In genomic region chr15:45586990-45587860, GRCh38 we compare ENCODE assay signal across 8 cellular contexts. TPM values are rescaled to one million over a fixed set of nuclear protein-coding genes. Genes with fewer than 3 reads are reported as not detected.
DNase-seq lines count a peak whose midpoint lies in the region; ATAC-seq and TF ChIP-seq lines count a peak whose summit lies in the region.

A gene with protein sequence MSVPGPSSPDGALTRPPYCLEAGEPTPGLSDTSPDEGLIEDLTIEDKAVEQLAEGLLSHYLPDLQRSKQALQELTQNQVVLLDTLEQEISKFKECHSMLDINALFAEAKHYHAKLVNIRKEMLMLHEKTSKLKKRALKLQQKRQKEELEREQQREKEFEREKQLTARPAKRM (plus strand): TSS chr15:45587379. CDS start chr15:45587444, 65 bp downstream.

- peak; percentile 48 for TF ChIP-seq POLR2A in testis (IDR thresholded peaks at IDR 0.05)

- H3K4me3 ChIP-seq in testis: peak within 1 kb of the TSS; percentile 96 to 99

- no peaks in the 10 kb centered on the region for H3K36me3 ChIP-seq in testis (ENCODE audit: low read depth, missing control alignments)

- peak; percentile 61 for DNase-seq in GM04503 (ENCODE audit: low read depth)
- DNase-seq in HEK293T (ENCODE audit: extremely low spot score): peak; percentile 67
- DNase-seq in MV-4-11 (lab: John Stamatoyannopoulos, UW): peak; percentile 89
- DNase-seq in activated naive CD4-positive, alpha-beta T cell treated with anti-CD3 and anti-CD28 coated beads, Interleukin-2, amount 50 U/mL, for 72 hours (ENCODE audit: low spot score in 2 of 2): peak; percentile 82 to 87
- DNase-seq in glomerular visceral epithelial cell (ENCODE audit: extremely low spot score): peak; percentile 88
- DNase-seq in omental fat pad (ENCODE audit: low spot score): peak; percentile 67
- DNase-seq in testis: peak; percentile 93

- POLR2A ChIA-PET in HEK293T (lab: Yijun Ruan, JAX): interaction anchor here (0.7 to 2.1 kb wide), 20 partner anchors 9 to 386 kb away, joined by 3 to 13 read pairs (median 3); a partner anchor contains a TSS

- peak within 1 kb of the TSS; percentile 100 for H3K27ac ChIP-seq in testis

- WGBS in testis, 2 donors: 0% methylated on average over 53 to 68 of the region's 68 CpGs

- intact Hi-C loops in testis (cut with DNase I; ENCODE audit: low total_unique reads): no loop called here

- CTCF ChIA-PET in HEK293T (lab: Yijun Ruan, JAX): interaction anchor here (1.0 to 1.1 kb wide), 2 partner anchors 13 to 24 kb away, joined by 4 read pairs; no protein-coding TSS in a partner anchor

- ATAC-seq in SK-N-SH treated with all-trans-retinoic acid at 6 μM for 48 hours: peak; percentile 87
- ATAC-seq in activated naive CD4-positive, alpha-beta T cell treated with anti-CD3 and anti-CD28 coated beads, Interleukin-2, amount 50 U/mL, for 72 hours: peak; percentile 88
- peak; percentile 85 for ATAC-seq in omental fat pad (ENCODE audit: low FRiP score)

- peaks cover 14 to 21% of the 10 kb centered on the region in 2 donors for H3K36me3 Mint-ChIP-seq in activated naive CD4-positive, alpha-beta T cell treated with anti-CD3 and anti-CD28 coated beads, Interleukin-2, amount 50 U/mL, for 72 hours

- no peaks in the 10 kb centered on the region for H3K9me3 Mint-ChIP-seq in activated naive CD4-positive, alpha-beta T cell treated with anti-CD3 and anti-CD28 coated beads, Interleukin-2, amount 50 U/mL, for 72 hours

- H3K27me3 ChIP-seq in testis: no peaks in the 10 kb centered on the region

- no peaks in the 10 kb centered on the region for H3K9me3 ChIP-seq in testis

- H3K27ac Mint-ChIP-seq in activated naive CD4-positive, alpha-beta T cell treated with anti-CD3 and anti-CD28 coated beads, Interleukin-2, amount 50 U/mL, for 72 hours: peak within 1 kb of the TSS; percentile 100

- peaks cover 27% of the 10 kb centered on the region for H3K4me1 ChIP-seq in testis

- TF ChIP-seq CTCF in omental fat pad (IDR thresholded peaks at IDR 0.05) (no peak), testis (IDR thresholded peaks at IDR 0.05) (peak in 1 of 3 experiments; percentile 10)

TF ChIP-seq in HEK293T, 16 proteins besides CTCF, POLR2A, EP300 and RAD21:
- TF ChIP-seq L3MBTL2 (conservative IDR thresholded peaks at IDR 0.05) (peak; percentile 94), ZNF384 (IDR thresholded peaks at IDR 0.05) (no peak), ELF4 (IDR thresholded peaks at IDR 0.05) (peak; percentile 59)

TF ChIP-seq in SK-N-SH treated with all-trans-retinoic acid at 6 μM for 48 hours, 23 proteins besides CTCF, POLR2A, EP300 and RAD21:
- TF ChIP-seq ZNF565 (CRISPR knock-in tag; conservative IDR thresholded peaks at IDR 0.05; ENCODE audit: low read depth): 0 out of 2 replicates have a peak, but pooled peaks have one; percentile 16
- no peak for TF ChIP-seq TCF4 (CRISPR knock-in tag; IDR thresholded peaks at IDR 0.05; ENCODE audit: borderline replicate concordance)
- TF ChIP-seq ZNF8 (CRISPR knock-in tag; IDR thresholded peaks at IDR 0.05): peak; percentile 91
- TF ChIP-seq, protein P1, sequence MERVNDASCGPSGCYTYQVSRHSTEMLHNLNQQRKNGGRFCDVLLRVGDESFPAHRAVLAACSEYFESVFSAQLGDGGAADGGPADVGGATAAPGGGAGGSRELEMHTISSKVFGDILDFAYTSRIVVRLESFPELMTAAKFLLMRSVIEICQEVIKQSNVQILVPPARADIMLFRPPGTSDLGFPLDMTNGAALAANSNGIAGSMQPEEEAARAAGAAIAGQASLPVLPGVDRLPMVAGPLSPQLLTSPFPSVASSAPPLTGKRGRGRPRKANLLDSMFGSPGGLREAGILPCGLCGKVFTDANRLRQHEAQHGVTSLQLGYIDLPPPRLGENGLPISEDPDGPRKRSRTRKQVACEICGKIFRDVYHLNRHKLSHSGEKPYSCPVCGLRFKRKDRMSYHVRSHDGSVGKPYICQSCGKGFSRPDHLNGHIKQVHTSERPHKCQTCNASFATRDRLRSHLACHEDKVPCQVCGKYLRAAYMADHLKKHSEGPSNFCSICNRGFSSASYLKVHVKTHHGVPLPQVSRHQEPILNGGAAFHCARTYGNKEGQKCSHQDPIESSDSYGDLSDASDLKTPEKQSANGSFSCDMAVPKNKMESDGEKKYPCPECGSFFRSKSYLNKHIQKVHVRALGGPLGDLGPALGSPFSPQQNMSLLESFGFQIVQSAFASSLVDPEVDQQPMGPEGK (CRISPR knock-in tag; IDR thresholded peaks at IDR 0.05; ENCODE audit: borderline replicate concordance): peak; percentile 67; the same call in 1 of the 2 replicates
- 0 out of 2 replicates have a peak, but pooled peaks have one; percentile 35 for TF ChIP-seq TSHZ2 (CRISPR knock-in tag; IDR thresholded peaks at IDR 0.05)
- TF ChIP-seq, protein P2, sequence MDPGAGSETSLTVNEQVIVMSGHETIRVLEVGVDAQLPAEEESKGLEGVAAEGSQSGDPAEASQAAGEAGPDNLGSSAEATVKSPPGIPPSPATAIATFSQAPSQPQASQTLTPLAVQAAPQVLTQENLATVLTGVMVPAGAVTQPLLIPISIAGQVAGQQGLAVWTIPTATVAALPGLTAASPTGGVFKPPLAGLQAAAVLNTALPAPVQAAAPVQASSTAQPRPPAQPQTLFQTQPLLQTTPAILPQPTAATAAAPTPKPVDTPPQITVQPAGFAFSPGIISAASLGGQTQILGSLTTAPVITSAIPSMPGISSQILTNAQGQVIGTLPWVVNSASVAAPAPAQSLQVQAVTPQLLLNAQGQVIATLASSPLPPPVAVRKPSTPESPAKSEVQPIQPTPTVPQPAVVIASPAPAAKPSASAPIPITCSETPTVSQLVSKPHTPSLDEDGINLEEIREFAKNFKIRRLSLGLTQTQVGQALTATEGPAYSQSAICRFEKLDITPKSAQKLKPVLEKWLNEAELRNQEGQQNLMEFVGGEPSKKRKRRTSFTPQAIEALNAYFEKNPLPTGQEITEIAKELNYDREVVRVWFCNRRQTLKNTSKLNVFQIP (CRISPR knock-in tag; IDR thresholded peaks at IDR 0.05; ENCODE audit: borderline replicate concordance, low read depth): peak; percentile 58; the same call in 1 of the 2 replicates
- TF ChIP-seq ZFP30 (CRISPR knock-in tag; IDR thresholded peaks at IDR 0.05): no peak
- 0 out of 2 replicates have a peak, but pooled peaks have one; percentile 40 for TF ChIP-seq CSDC2 (CRISPR knock-in tag; IDR thresholded peaks at IDR 0.05)

RNA-seq across cellular contexts. Expression of the gene that starts here (rescaled TPM):
- total RNA-seq in activated naive CD4-positive, alpha-beta T cell treated with anti-CD3 and anti-CD28 coated beads, Interleukin-2, amount 50 U/mL, for 72 hours: 10 to 100 TPM; 45.6 to 54.6 TPM
- total RNA-seq in omental fat pad: 10 to 100 TPM; 68.1 to 95.9 (median 82.5) TPM
- total RNA-seq in testis: 10 to 100 TPM; 45.3 to 49.7 TPM
- 29.1 TPM for polyA plus RNA-seq in testis (ENCODE audit: insufficient read depth, low read depth, low replicate concordance)

Comparison
In these comparisons a context has a peak if more than half of its experiments do, and no peak if none do; other contexts are left out.
1. Peak in every context shown above with its lines: DNase-seq, ATAC-seq, H3K4me3 ChIP-seq and H3K27ac ChIP-seq.